18 cellular contexts compared by ENCODE assay signal in genomic region chr15:74482661-74483060, GRCh38. TPM values are rescaled to one million over a fixed set of nuclear protein-coding genes. Genes with fewer than 3 reads are reported as not detected.
DNase-seq lines count a peak whose midpoint lies in the region; ATAC-seq and TF ChIP-seq lines count a peak whose summit lies in the region.
"Had no signal": no experiment of that assay in that cellular context is flagged by ENCODE, and none has a peak within 500 bp of the region (broad histone marks: within the 10 kb centered on the region; RNA-seq: fewer than 3 reads in every experiment).

No MANE protein-coding gene starts in this region.

- ATAC-seq in GM18867 (IDR thresholded peaks at IDR 0.05; ENCODE audit: unreplicated experiment): no peak
- ATAC-seq: stimulated activated naive CD8-positive, alpha-beta T cell treated with anti-CD3 and anti-CD28 coated beads, Interleukin-15, Interleukin-2, amounts not matched to agents 100 U/mL and 50 U/mL, for 24 hours had no signal

- no peak overlapping the region for H3K4me3 Mint-ChIP-seq in osteocyte (ENCODE audit: unreplicated experiment)
- H3K4me3 Mint-ChIP-seq: activated CD4-positive, alpha-beta T cell treated with anti-CD3 and anti-CD28 coated beads, Interleukin-2, amount 10 ng/mL, durations not matched to agents 24 days and 14 days had no signal

- POLR2A ChIA-PET in AG04449 (lab: Yijun Ruan, JAX): no interaction called here

- no peak overlapping the region for H3K27ac ChIP-seq in coronary artery
- H3K27ac ChIP-seq: BLaER1, esophagus muscularis mucosa, HL-60 had no signal

- TF ChIP-seq CTCF in AG04449 (IDR thresholded peaks at IDR 0.05; ENCODE audit: insufficient read depth, low read length, missing control alignments) (peak; percentile 10), GM12872 (IDR thresholded peaks at IDR 0.05; ENCODE audit: insufficient read depth, low read depth, low read length) (0 out of 3 replicates have a peak, but pooled peaks have one; percentile 12), epithelial cell of esophagus (IDR thresholded peaks at IDR 0.05; ENCODE audit: insufficient read depth, low read depth, low read length, missing control alignments) (peak; percentile 11), coronary artery (IDR thresholded peaks at IDR 0.05) (no peak), osteocyte (IDR thresholded peaks at IDR 0.05) (no peak)

- no peak overlapping the region for H3K27ac Mint-ChIP-seq in osteocyte (ENCODE audit: unreplicated experiment)
- H3K27ac Mint-ChIP-seq: activated CD4-positive, alpha-beta T cell treated with anti-CD3 and anti-CD28 coated beads, Interleukin-2, amount 10 ng/mL, durations not matched to agents 24 days and 14 days; activated T-helper 2 cell treated with anti-CD3 and anti-CD28 coated beads, Interferon-gamma antibody, Interleukin-2, Interleukin-4, amounts not matched to agents 10 μg/mL and 5 μg/mL and 100 μg/mL, durations not matched to agents 14 hours and 24 hours and 36 hours had no signal

- no peak for DNase-seq in AG04449 (ENCODE audit: low read depth, low spot score)
- DNase-seq in RKO (ENCODE audit: low spot score): peak; percentile 26
- DNase-seq in epithelial cell of esophagus (ENCODE audit: low read depth): no peak
- DNase-seq in NCI-H1436 treated with DMSO at 0.1 percent for 48 hours (lab: John Stamatoyannopoulos, UW): no peak
- no peak for DNase-seq in coronary artery (ENCODE audit: low spot score)
- DNase-seq in osteocyte (ENCODE audit: extremely low spot score, unreplicated experiment): no peak
- DNase-seq: activated CD4-positive, alpha-beta T cell treated with anti-CD3 and anti-CD28 coated beads, Interleukin-2, amount 10 ng/mL, durations not matched to agents 24 days and 14 days; kidney glomerular epithelial cell; MV-4-11; NCI-H524; stimulated activated CD4-positive, alpha-beta T cell treated with anti-CD3 and anti-CD28 coated beads, Interleukin-4, amount 100 ng/mL, for 4 hours; stimulated activated naive CD8-positive, alpha-beta T cell treated with anti-CD3 and anti-CD28 coated beads, Interleukin-15, Interleukin-2, amounts not matched to agents 100 U/mL and 50 U/mL, for 24 hours had no signal

- no peaks in the 10 kb centered on the region for H3K4me1 Mint-ChIP-seq in osteocyte (ENCODE audit: unreplicated experiment)
- H3K4me1 Mint-ChIP-seq: activated CD4-positive, alpha-beta T cell treated with anti-CD3 and anti-CD28 coated beads, Interleukin-2, amount 10 ng/mL, durations not matched to agents 24 days and 14 days had no signal

- no peak overlapping the region for H3K4me3 ChIP-seq in AG04449 (ENCODE audit: low read depth, low read length)
- H3K4me3 ChIP-seq in epithelial cell of esophagus (ENCODE audit: low read length): no peak overlapping the region
- no peak overlapping the region for H3K4me3 ChIP-seq in coronary artery
- H3K4me3 ChIP-seq: BLaER1, esophagus muscularis mucosa had no signal

- no peaks in the 10 kb centered on the region for H3K9me3 Mint-ChIP-seq in osteocyte (ENCODE audit: unreplicated experiment)
- H3K9me3 Mint-ChIP-seq: activated CD4-positive, alpha-beta T cell treated with anti-CD3 and anti-CD28 coated beads, Interleukin-2, amount 10 ng/mL, durations not matched to agents 24 days and 14 days; activated T-helper 2 cell treated with anti-CD3 and anti-CD28 coated beads, Interferon-gamma antibody, Interleukin-2, Interleukin-4, amounts not matched to agents 10 μg/mL and 5 μg/mL and 100 μg/mL, durations not matched to agents 14 hours and 24 hours and 36 hours had no signal

- H3K27me3 Mint-ChIP-seq in osteocyte (ENCODE audit: unreplicated experiment): no peaks in the 10 kb centered on the region
- H3K27me3 Mint-ChIP-seq: activated CD4-positive, alpha-beta T cell treated with anti-CD3 and anti-CD28 coated beads, Interleukin-2, amount 10 ng/mL, durations not matched to agents 24 days and 14 days had no signal

- H3K36me3 Mint-ChIP-seq in osteocyte (ENCODE audit: unreplicated experiment): no peaks in the 10 kb centered on the region

- CTCF ChIA-PET in AG04449 (lab: Yijun Ruan, JAX): interaction anchor here (0.7 to 10.2 kb wide), 7 partner anchors 11 to 147 kb away, joined by 3 to 161 read pairs (median 3); partner anchors contain the start of gene ARID3B

RNA-seq across cellular contexts. Expression of gene UBL7, which starts 21.7 kb away (rescaled TPM):
- total RNA-seq in osteocyte: 49.6 and 59.5 TPM in 2 replicates

RNA-seq across cellular contexts. Expression of gene SEMA7A, which starts 48.9 kb away (rescaled TPM):
- 0.37 and 0.51 TPM in 2 replicates for total RNA-seq in osteocyte

RNA-seq across cellular contexts. Expression of gene ARID3B, which starts 58.4 kb away (rescaled TPM):
- total RNA-seq in osteocyte: 2.8 and 3.2 TPM in 2 replicates

Comparison
In these comparisons a context has a peak if more than half of its experiments do, and no peak if none do; other contexts are left out.
1. CTCF ChIP-seq: peak in AG04449 (single experiment), GM12872 (single experiment) and epithelial cell of esophagus (single experiment); none in coronary artery (single experiment) and osteocyte (single experiment).